Comparison of ENCODE assay signal across 8 cellular contexts in genomic region chr1:153535664-153536585, GRCh38. TPM values are rescaled to one million over a fixed set of nuclear protein-coding genes. Genes with fewer than 3 reads are reported as not detected.
DNase-seq lines count a peak whose midpoint lies in the region; TF ChIP-seq lines count a peak whose summit lies in the region.

S100A6 (minus strand) TSS chr1:153535991; CDS start chr1:153535339, 652 bp downstream.

- H3K79me2 ChIP-seq in SK-N-SH (ENCODE audit: insufficient read depth): peaks cover 30% of the 10 kb centered on the region

- peak; percentile 32 for DNase-seq in DMS114 treated with DMSO at 0.1 percent for 48 hours (lab: John Stamatoyannopoulos, UW; ENCODE audit: unreplicated experiment)
- peak; percentile 82 for DNase-seq in HS-27A (ENCODE audit: low read depth)
- DNase-seq in SK-N-SH: peak; percentile 85
- DNase-seq in activated naive CD4-positive, alpha-beta T cell treated with anti-CD3 and anti-CD28 coated beads for 36 hours: peak; percentile 85
- DNase-seq in foreskin fibroblast: peak; percentile 98 to 99
- no peak for DNase-seq in neural crest cell (ENCODE audit: low read depth, low spot score)
- DNase-seq in iPS-NIHi11 (ENCODE audit: low spot score): no peak

- peak within 1 kb of the TSS; percentile 84 to 87 for H3K27ac ChIP-seq in SK-N-SH (ENCODE audit: low read depth in 2 of 2, low read length in 1 of 2)

- H3K9me2 ChIP-seq in SK-N-SH: no peaks in the 10 kb centered on the region

- H3K4me3 ChIP-seq in SK-N-SH (ENCODE audit: low read depth in 2 of 2, low read length in 1 of 2) (peak within 1 kb of the TSS; percentile 70 to 79), foreskin fibroblast (ENCODE audit: low read depth in 1 of 2, low read length in 2 of 2) (peak within 1 kb of the TSS; percentile 90 to 100)

- TF ChIP-seq RAD21 in SK-N-SH (IDR thresholded peaks at IDR 0.05; ENCODE audit: low read length): no peak; the same call in 1 of the 2 replicates

- H4K20me1 ChIP-seq in SK-N-SH (ENCODE audit: insufficient read depth): peaks cover 4% of the 10 kb centered on the region; the same call in 1 of the 2 replicates

- POLR2A ChIA-PET in SK-N-SH (lab: Yijun Ruan, JAX): interaction anchor here (1.0 to 2.0 kb wide), 6 partner anchors 9 to 25 kb away, joined by 3 to 12 read pairs (median 6); partner anchors contain the start of gene S100A4

- H3K27ac Mint-ChIP-seq in activated naive CD4-positive, alpha-beta T cell treated with anti-CD3 and anti-CD28 coated beads for 36 hours: peak within 1 kb of the TSS; percentile 94
- peak within 1 kb of the TSS; percentile 43 for H3K27ac Mint-ChIP-seq in neural crest cell (ENCODE audit: unreplicated experiment)
- peak within 1 kb of the TSS; percentile 98 for H3K27ac Mint-ChIP-seq in stimulated activated naive CD8-positive, alpha-beta T cell treated with anti-CD3 and anti-CD28 coated beads, Interleukin-15, Interleukin-2, amounts not matched to agents 100 ng/mL and 50 ng/mL, for 24 hours

- TF ChIP-seq CTCF in SK-N-SH (IDR thresholded peaks at IDR 0.05): no peak
- TF ChIP-seq CTCF in foreskin fibroblast (IDR thresholded peaks at IDR 0.05; ENCODE audit: low read depth, low read length): no peak
- TF ChIP-seq CTCF in neural crest cell (conservative IDR thresholded peaks at IDR 0.05): no peak

- H3K4me1 ChIP-seq in SK-N-SH (ENCODE audit: control insufficient read depth in 1 of 2, insufficient read depth in 2 of 2, low read depth in 1 of 2, low read length in 1 of 2): peaks cover 24 to 38% of the 10 kb centered on the region in 2 experiments; a peak in 3 of 4 replicates

- WGBS in SK-N-SH (ENCODE audit: low lambda C conversion rate): 2% methylated on average over 34 of the region's 51 CpGs

- H3K9me3 Mint-ChIP-seq in activated naive CD4-positive, alpha-beta T cell treated with anti-CD3 and anti-CD28 coated beads for 36 hours: no peaks in the 10 kb centered on the region
- no peaks in the 10 kb centered on the region for H3K9me3 Mint-ChIP-seq in neural crest cell
- no peaks in the 10 kb centered on the region for H3K9me3 Mint-ChIP-seq in stimulated activated naive CD8-positive, alpha-beta T cell treated with anti-CD3 and anti-CD28 coated beads, Interleukin-15, Interleukin-2, amounts not matched to agents 100 ng/mL and 50 ng/mL, for 24 hours

- peaks cover 7% of the 10 kb centered on the region for H3K36me3 Mint-ChIP-seq in activated naive CD4-positive, alpha-beta T cell treated with anti-CD3 and anti-CD28 coated beads for 36 hours (ENCODE audit: low read depth)
- no peaks in the 10 kb centered on the region for H3K36me3 Mint-ChIP-seq in neural crest cell (ENCODE audit: low read depth)
- peaks cover 15% of the 10 kb centered on the region for H3K36me3 Mint-ChIP-seq in stimulated activated naive CD8-positive, alpha-beta T cell treated with anti-CD3 and anti-CD28 coated beads, Interleukin-15, Interleukin-2, amounts not matched to agents 100 ng/mL and 50 ng/mL, for 24 hours (ENCODE audit: low read depth)

- 0 out of 2 replicates have a peak within 1 kb of the TSS, but pooled peaks have one; percentile 12 for H2AFZ ChIP-seq in SK-N-SH (ENCODE audit: low read depth)

- intact Hi-C loops in activated naive CD4-positive, alpha-beta T cell treated with anti-CD3 and anti-CD28 coated beads for 36 hours (cut with micrococcal nuclease): loop anchor here (1.0 to 10.0 kb wide), 3 partner anchors 98 to 619 kb away; partner anchors contain the start of genes CHTOP, CREB3L4, NUP210L and SLC39A1

- CTCF ChIA-PET in SK-N-SH (lab: Yijun Ruan, JAX): interaction anchor here (0.9 to 8.4 kb wide), 11 partner anchors 9 to 201 kb away, joined by 3 to 45 read pairs (median 3); partner anchors contain the start of gene S100A4
- CTCF ChIA-PET in activated naive CD4-positive, alpha-beta T cell treated with anti-CD3 and anti-CD28 coated beads for 36 hours (lab: Charles Lee): interaction anchor here (0.8 to 6.4 kb wide), 7 partner anchors 9 to 35 kb away, joined by 3 to 207 read pairs (median 6); partner anchors contain the start of gene S100A4

- H3K4me1 Mint-ChIP-seq in activated naive CD4-positive, alpha-beta T cell treated with anti-CD3 and anti-CD28 coated beads for 36 hours (ENCODE audit: low read depth): peaks cover 70% of the 10 kb centered on the region
- H3K4me1 Mint-ChIP-seq in neural crest cell: peaks cover 27% of the 10 kb centered on the region
- peaks cover 80% of the 10 kb centered on the region for H3K4me1 Mint-ChIP-seq in stimulated activated naive CD8-positive, alpha-beta T cell treated with anti-CD3 and anti-CD28 coated beads, Interleukin-15, Interleukin-2, amounts not matched to agents 100 ng/mL and 50 ng/mL, for 24 hours (ENCODE audit: low read depth)

- TF ChIP-seq EP300 in SK-N-SH (IDR thresholded peaks at IDR 0.05; ENCODE audit: borderline replicate concordance in 1 of 2, low read depth in 1 of 2, low read length in 1 of 2): no peak

- H3K27me3 Mint-ChIP-seq in activated naive CD4-positive, alpha-beta T cell treated with anti-CD3 and anti-CD28 coated beads for 36 hours (ENCODE audit: low read depth): no peaks in the 10 kb centered on the region
- no peaks in the 10 kb centered on the region for H3K27me3 Mint-ChIP-seq in neural crest cell (ENCODE audit: low read depth)
- no peaks in the 10 kb centered on the region for H3K27me3 Mint-ChIP-seq in stimulated activated naive CD8-positive, alpha-beta T cell treated with anti-CD3 and anti-CD28 coated beads, Interleukin-15, Interleukin-2, amounts not matched to agents 100 ng/mL and 50 ng/mL, for 24 hours

- H3K9me3 ChIP-seq in SK-N-SH: no peaks in the 10 kb centered on the region

- H3K36me3 ChIP-seq in SK-N-SH (replicated peaks in 1 of 2; ENCODE audit: control insufficient read depth in 1 of 2, insufficient read depth in 2 of 2, low read length in 1 of 2): peaks cover 4 to 13% of the 10 kb centered on the region in 2 experiments

- H3F3A ChIP-seq in SK-N-SH (replicated peaks; ENCODE audit: insufficient read depth): peaks cover 53% of the 10 kb centered on the region

- H3K4me3 Mint-ChIP-seq in activated naive CD4-positive, alpha-beta T cell treated with anti-CD3 and anti-CD28 coated beads for 36 hours: peak within 1 kb of the TSS; percentile 86
- H3K4me3 Mint-ChIP-seq in neural crest cell: no peak within 1 kb of the TSS
- peak within 1 kb of the TSS; percentile 97 for H3K4me3 Mint-ChIP-seq in stimulated activated naive CD8-positive, alpha-beta T cell treated with anti-CD3 and anti-CD28 coated beads, Interleukin-15, Interleukin-2, amounts not matched to agents 100 ng/mL and 50 ng/mL, for 24 hours

- peak within 1 kb of the TSS; percentile 95 for H3K4me2 ChIP-seq in SK-N-SH

- no peaks in the 10 kb centered on the region for H3K27me3 ChIP-seq in SK-N-SH (ENCODE audit: insufficient read depth)

- H3K9ac ChIP-seq in SK-N-SH: peak within 1 kb of the TSS; percentile 98

TF ChIP-seq in SK-N-SH, 30 proteins besides CTCF, POLR2A, EP300 and RAD21 (continues in another document):
- TF ChIP-seq IRF3 (IDR thresholded peaks at IDR 0.05; ENCODE audit: low read depth, low read length) (no peak), USF1 (IDR thresholded peaks at IDR 0.05; ENCODE audit: borderline replicate concordance, low read depth) (peak; percentile 86), TAF1 (IDR thresholded peaks at IDR 0.05; ENCODE audit: borderline replicate concordance, low read depth, low read length) (peak; percentile 56; the same call in 1 of the 2 replicates), MAX (IDR thresholded peaks at IDR 0.05; ENCODE audit: low read depth) (peak; percentile 81), NFIC (IDR thresholded peaks at IDR 0.05; ENCODE audit: borderline replicate concordance) (no peak), YY1 (IDR thresholded peaks at IDR 0.05; ENCODE audit: low read depth) (0 out of 2 replicates have a peak, but pooled peaks have one; percentile 0), GABPA (IDR thresholded peaks at IDR 0.05; ENCODE audit: low read depth) (no peak; the same call in 1 of the 2 replicates), USF2 (IDR thresholded peaks at IDR 0.05; ENCODE audit: borderline replicate concordance, low read depth, low read length) (peak; percentile 26; the same call in 1 of the 2 replicates)

RNA-seq across cellular contexts. Expression of gene S100A6, which starts in this region (rescaled TPM):
- polyA plus RNA-seq in SK-N-SH (2012; rRNA removed): 844 and 895 TPM in 2 replicates
- 725 and 778 TPM in 2 replicates for polyA plus RNA-seq in SK-N-SH (2012; cell fraction: cytosol; rRNA removed)
- polyA plus RNA-seq in SK-N-SH (2012; cell fraction: nucleus; rRNA removed): 349 and 492 TPM in 2 replicates
- 100 to 1,000 TPM; 200 to 204 TPM for total RNA-seq in activated naive CD4-positive, alpha-beta T cell treated with anti-CD3 and anti-CD28 coated beads for 36 hours
- not detected in 2 replicates for total RNA-seq in neural crest cell

Comparison
In these comparisons a context has a peak if more than half of its experiments do, and no peak if none do; other contexts are left out.
1. RNA of gene S100A6 (total RNA-seq): 200 to 204 TPM in activated naive CD4-positive, alpha-beta T cell treated with anti-CD3 and anti-CD28 coated beads for 36 hours; not detected in neural crest cell; every median in the first group is over 100 times any median in the second.
2. DNase-seq: peak in DMS114 treated with DMSO at 0.1 percent for 48 hours (single experiment), HS-27A (single experiment), SK-N-SH (single experiment), activated naive CD4-positive, alpha-beta T cell treated with anti-CD3 and anti-CD28 coated beads for 36 hours (single experiment) and foreskin fibroblast (2 of 2); none in neural crest cell (single experiment) and iPS-NIHi11 (single experiment).
3. H3K27ac Mint-ChIP-seq: peak in every context shown above with its lines; median percentile 98 in stimulated activated naive CD8-positive, alpha-beta T cell treated with anti-CD3 and anti-CD28 coated beads, Interleukin-15, Interleukin-2, amounts not matched to agents 100 ng/mL and 50 ng/mL, for 24 hours; 94 in activated naive CD4-positive, alpha-beta T cell treated with anti-CD3 and anti-CD28 coated beads for 36 hours; 43 in neural crest cell.